8 cellular contexts compared by ENCODE assay signal in genomic region chr16:33009468-33009867, GRCh38.
DNase-seq lines count a peak whose midpoint lies in the region; ATAC-seq and TF ChIP-seq lines count a peak whose summit lies in the region.
"Not testable (repeated sequence)": the region's sequence is repeated elsewhere in the genome, so short reads cannot be mapped to it uniquely, and the experiment has no call there.

No MANE protein-coding gene starts in this region.

- not testable (repeated sequence) for H3K27ac ChIP-seq in adrenal gland

- not testable (repeated sequence) for H3K36me3 ChIP-seq in adrenal gland (replicated peaks in 1 of 2)

- H3K9me3 ChIP-seq in adrenal gland (replicated peaks in 1 of 3) = not testable (repeated sequence)

- ATAC-seq in HG03354 (IDR thresholded peaks at IDR 0.05; ENCODE audit: poor library complexity, severe bottlenecking, unreplicated experiment) = peak; percentile 62
- peak; percentile 67 for ATAC-seq in left lobe of liver

- H3K9me3 Mint-ChIP-seq in CD14-positive monocyte = not testable (repeated sequence)

- H3K4me3 ChIP-seq in adrenal gland = not testable (repeated sequence)

- not testable (repeated sequence) for TF ChIP-seq POLR2A in adrenal gland (IDR thresholded peaks at IDR 0.05)

- H3K27ac Mint-ChIP-seq in CD14-positive monocyte = not testable (repeated sequence)

- H3K4me1 Mint-ChIP-seq in CD14-positive monocyte = not testable (repeated sequence)

- 22 to 33% (median 27%) methylated on average over 2 to 8 of the region's 10 CpGs; no CpG with 5 or more reads in 1 of the 4 donors for WGBS in adrenal gland, 4 donors

- H3K27me3 Mint-ChIP-seq in CD14-positive monocyte (ENCODE audit: low read depth in 3 of 3) = not testable (repeated sequence)

- H3K4me3 Mint-ChIP-seq in CD14-positive monocyte = not testable (repeated sequence)

- H3K27me3 ChIP-seq in adrenal gland = not testable (repeated sequence)

- not testable (repeated sequence) for H3K4me1 ChIP-seq in adrenal gland (replicated peaks in 1 of 2)

- intact Hi-C loops in CD14-positive monocyte (cut with micrococcal nuclease); adrenal gland (cut with DNase I): not testable (repeated sequence)

- TF ChIP-seq CTCF in CD14-positive monocyte (IDR thresholded peaks at IDR 0.05) (peak; percentile 28), adrenal gland (IDR thresholded peaks at IDR 0.05) (peak in 1 of 6 experiments; percentile 13)

- not testable (repeated sequence) for H3K36me3 Mint-ChIP-seq in CD14-positive monocyte

- not testable (repeated sequence) for DNase-seq in CD14-positive monocyte (ENCODE audit: low spot score)
- DNase-seq in activated CD4-positive, alpha-beta T cell treated with anti-CD3 and anti-CD28 coated beads for 4 hours = peak; percentile 1 to 3
- DNase-seq in activated T-cell treated with anti-CD3 and anti-CD28 coated beads for 4 hours (peak; percentile 35), adrenal gland (peak in 6 of 7 donors; percentile 7 to 51 (median 14)), left lobe of liver (ENCODE audit: low spot score) (peak; percentile 33)
- DNase-seq in stimulated activated CD4-positive, alpha-beta T cell treated with anti-CD3 and anti-CD28 coated beads, Interleukin-12 subunit alpha, Interleukin-12 subunit beta, amount 100 ng/mL, for 48 hours (ENCODE audit: low read depth in 2 of 3, low spot score in 1 of 3) = peak; percentile 20 to 44 (median 38)
- peak; percentile 27 to 45 for DNase-seq in stimulated activated CD8-positive, alpha-beta memory T cell treated with anti-CD3 and anti-CD28 coated beads, Interleukin-2, amount 100 ng/mL, for 48 hours (ENCODE audit: low read depth in 2 of 2)
